In the genomic region with DNA sequence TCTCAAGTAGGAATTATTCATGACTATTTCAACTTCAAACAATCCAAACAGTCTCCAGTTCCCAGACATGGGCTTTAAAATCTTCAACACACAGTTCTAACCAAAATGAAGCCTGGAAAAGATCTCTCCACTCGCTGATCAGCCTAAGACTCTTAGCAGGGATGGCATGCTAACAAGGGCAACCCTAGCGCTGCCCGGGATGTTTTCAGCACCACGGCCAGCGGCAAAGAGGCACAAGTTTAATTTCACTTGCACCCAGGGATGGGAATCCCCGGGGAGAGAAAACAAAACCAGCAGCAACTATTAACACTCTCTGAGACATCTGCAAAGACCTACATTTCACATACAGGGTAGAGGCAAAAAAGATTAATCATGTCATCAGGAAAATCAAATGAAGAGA, we compare ENCODE assay signal across 12 cellular contexts. TPM values are rescaled to one million over a fixed set of nuclear protein-coding genes. Genes with fewer than 3 reads are reported as not detected.
DNase-seq lines count a peak whose midpoint lies in the region; ATAC-seq and TF ChIP-seq lines count a peak whose summit lies in the region.
"Had no signal": no experiment of that assay in that cellular context is flagged by ENCODE, and none has a peak within 500 bp of the region (broad histone marks: within the 10 kb centered on the region; RNA-seq: fewer than 3 reads in every experiment).

No MANE protein-coding gene starts in this region.

- CTCF ChIA-PET in Calu3 (lab: Charles Lee): no interaction called here
- CTCF ChIA-PET in HEK293T (lab: Yijun Ruan, JAX): no interaction called here
- CTCF ChIA-PET in WTC11 (lab: Charles Lee): no interaction called here

- H3K9me3 ChIP-seq in sigmoid colon: no peaks in the 10 kb centered on the region
- H3K9me3 ChIP-seq: vagina had no signal

- H3K36me3 Mint-ChIP-seq in Calu3 (ENCODE audit: insufficient read depth, unreplicated experiment) (no peaks in the 10 kb centered on the region), WTC11 (no peaks in the 10 kb centered on the region)
- H3K36me3 Mint-ChIP-seq: activated naive CD4-positive, alpha-beta T cell treated with anti-CD3 and anti-CD28 coated beads, Interleukin-2, amount 50 U/mL, for 72 hours had no signal

- intact Hi-C loops in Calu3 (cut with micrococcal nuclease; ENCODE audit: unreplicated experiment) (no loop called here), sigmoid colon (cut with DNase I) (no loop called here)

- POLR2A ChIA-PET in HEK293T (lab: Yijun Ruan, JAX): no interaction called here
- POLR2A ChIA-PET in WTC11 (lab: Charles Lee): no interaction called here

- DNase-seq in Calu3: peak; percentile 9
- peak; percentile 38 for DNase-seq in HEK293T (ENCODE audit: extremely low spot score)
- peak; percentile 78 for DNase-seq in WTC11 (ENCODE audit: low spot score)
- peak; percentile 4 for DNase-seq in iris pigment epithelial cell (ENCODE audit: low read depth)
- no peak for DNase-seq in sigmoid colon
- DNase-seq: foreskin melanocyte, NCI-H2227 treated with DMSO at 0.1 percent for 48 hours had no signal

- H3K4me1 ChIP-seq in sigmoid colon: no peaks in the 10 kb centered on the region
- H3K4me1 ChIP-seq: vagina had no signal

- H3K27me3 Mint-ChIP-seq in Calu3 (ENCODE audit: unreplicated experiment) (peaks cover 44% of the 10 kb centered on the region), WTC11 (ENCODE audit: low read depth) (no peaks in the 10 kb centered on the region)

- H3K27me3 ChIP-seq in sigmoid colon: peaks cover 0 to 15% (median 0%) of the 10 kb centered on the region in 3 donors
- H3K27me3 ChIP-seq: vagina had no signal

- H3K27ac ChIP-seq in sigmoid colon: no peak overlapping the region
- H3K27ac ChIP-seq: vagina had no signal

- BruUV-seq in Calu3 (replicated peaks; lab: Mats Ljungman, UMichigan): no TSS peak

- no peak for ATAC-seq in WTC11
- ATAC-seq in HG03095 (IDR thresholded peaks at IDR 0.05; ENCODE audit: unreplicated experiment): no peak
- ATAC-seq in HG03457 (IDR thresholded peaks at IDR 0.05; ENCODE audit: unreplicated experiment): no peak
- no peak for ATAC-seq in HG03045 (IDR thresholded peaks at IDR 0.05; ENCODE audit: unreplicated experiment)
- ATAC-seq: activated naive CD4-positive, alpha-beta T cell treated with anti-CD3 and anti-CD28 coated beads, Interleukin-2, amount 50 U/mL, for 72 hours had no signal

- 20 to 22% methylated on average over 6 of the region's 6 CpGs for WGBS in sigmoid colon, 2 donors

- no peaks in the 10 kb centered on the region for H3K36me3 ChIP-seq in sigmoid colon
- H3K36me3 ChIP-seq: vagina had no signal

- no peak for TF ChIP-seq POLR2A in sigmoid colon (IDR thresholded peaks at IDR 0.05)

- no peaks in the 10 kb centered on the region for H3K9me3 Mint-ChIP-seq in Calu3 (ENCODE audit: low read depth, unreplicated experiment)
- H3K9me3 Mint-ChIP-seq in WTC11: no peaks in the 10 kb centered on the region
- H3K9me3 Mint-ChIP-seq: activated naive CD4-positive, alpha-beta T cell treated with anti-CD3 and anti-CD28 coated beads, Interleukin-2, amount 50 U/mL, for 72 hours had no signal

- no peak overlapping the region for H3K4me3 ChIP-seq in sigmoid colon
- H3K4me3 ChIP-seq: vagina had no signal

- TF ChIP-seq CTCF in Calu3 (IDR thresholded peaks at IDR 0.05; ENCODE audit: unreplicated experiment) (no peak), WTC11 (IDR thresholded peaks at IDR 0.05) (no peak), sigmoid colon (IDR thresholded peaks at IDR 0.05) (no peak)

- H3K4me3 Mint-ChIP-seq in Calu3 (ENCODE audit: low read depth, unreplicated experiment) (no peak overlapping the region), WTC11 (no peak overlapping the region)

- H3K27ac Mint-ChIP-seq in Calu3 (ENCODE audit: unreplicated experiment): no peak overlapping the region
- H3K27ac Mint-ChIP-seq in WTC11: no peak overlapping the region
- H3K27ac Mint-ChIP-seq: activated naive CD4-positive, alpha-beta T cell treated with anti-CD3 and anti-CD28 coated beads, Interleukin-2, amount 50 U/mL, for 72 hours had no signal

- H3K4me1 Mint-ChIP-seq in Calu3 (ENCODE audit: low read depth, unreplicated experiment) (no peaks in the 10 kb centered on the region), WTC11 (peaks cover 44% of the 10 kb centered on the region)

- no peak for TF ChIP-seq EP300 in sigmoid colon (IDR thresholded peaks at IDR 0.05)

TF ChIP-seq in HEK293T, 16 proteins besides CTCF, POLR2A, EP300 and RAD21:
- TF ChIP-seq ARNT (IDR thresholded peaks at IDR 0.05) (no peak), SUZ12 (IDR thresholded peaks at IDR 0.05) (no peak), LEF1 (IDR thresholded peaks at IDR 0.05; ENCODE audit: borderline replicate concordance) (no peak), FOXA1 (IDR thresholded peaks at IDR 0.05) (no peak), L3MBTL2 (conservative IDR thresholded peaks at IDR 0.05) (no peak), HDGF (IDR thresholded peaks at IDR 0.05; ENCODE audit: borderline replicate concordance) (no peak), CTBP1 (IDR thresholded peaks at IDR 0.05; ENCODE audit: borderline replicate concordance) (no peak), SP1 (IDR thresholded peaks at IDR 0.05) (no peak), FOXM1 (IDR thresholded peaks at IDR 0.05; ENCODE audit: borderline replicate concordance) (no peak), NFRKB (IDR thresholded peaks at IDR 0.05) (no peak), ZNF384 (IDR thresholded peaks at IDR 0.05) (no peak)
- TF ChIP-seq, protein P1, sequence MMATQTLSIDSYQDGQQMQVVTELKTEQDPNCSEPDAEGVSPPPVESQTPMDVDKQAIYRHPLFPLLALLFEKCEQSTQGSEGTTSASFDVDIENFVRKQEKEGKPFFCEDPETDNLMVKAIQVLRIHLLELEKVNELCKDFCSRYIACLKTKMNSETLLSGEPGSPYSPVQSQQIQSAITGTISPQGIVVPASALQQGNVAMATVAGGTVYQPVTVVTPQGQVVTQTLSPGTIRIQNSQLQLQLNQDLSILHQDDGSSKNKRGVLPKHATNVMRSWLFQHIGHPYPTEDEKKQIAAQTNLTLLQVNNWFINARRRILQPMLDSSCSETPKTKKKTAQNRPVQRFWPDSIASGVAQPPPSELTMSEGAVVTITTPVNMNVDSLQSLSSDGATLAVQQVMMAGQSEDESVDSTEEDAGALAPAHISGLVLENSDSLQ (IDR thresholded peaks at IDR 0.05): no peak

TF ChIP-seq in WTC11, 78 proteins besides CTCF, POLR2A, EP300 and RAD21:
- TF ChIP-seq TEAD4 (CRISPR knock-in tag; IDR thresholded peaks at IDR 0.05) (0 out of 2 replicates have a peak, but pooled peaks have one; percentile 24), CREB1 (CRISPR knock-in tag; IDR thresholded peaks at IDR 0.05) (0 out of 2 replicates have a peak, but pooled peaks have one; percentile 32), TCF7 (CRISPR knock-in tag; IDR thresholded peaks at IDR 0.05; ENCODE audit: low read depth) (no peak), FOXK1 (CRISPR knock-in tag; IDR thresholded peaks at IDR 0.05) (0 out of 2 replicates have a peak, but pooled peaks have one; percentile 33), NFE2L1 (CRISPR knock-in tag; IDR thresholded peaks at IDR 0.05) (no peak), ETV6 (CRISPR knock-in tag; IDR thresholded peaks at IDR 0.05) (peak; percentile 52; the same call in 1 of the 2 replicates), SMAD3 (CRISPR knock-in tag; IDR thresholded peaks at IDR 0.05; ENCODE audit: borderline replicate concordance) (no peak; the same call in 1 of the 2 replicates), EMX1 (CRISPR knock-in tag; IDR thresholded peaks at IDR 0.05) (no peak), NFYB (CRISPR knock-in tag; conservative IDR thresholded peaks at IDR 0.05; ENCODE audit: low read depth) (no peak), MXD4 (CRISPR knock-in tag; IDR thresholded peaks at IDR 0.05; ENCODE audit: borderline replicate concordance) (no peak)
- TF ChIP-seq, protein P2, sequence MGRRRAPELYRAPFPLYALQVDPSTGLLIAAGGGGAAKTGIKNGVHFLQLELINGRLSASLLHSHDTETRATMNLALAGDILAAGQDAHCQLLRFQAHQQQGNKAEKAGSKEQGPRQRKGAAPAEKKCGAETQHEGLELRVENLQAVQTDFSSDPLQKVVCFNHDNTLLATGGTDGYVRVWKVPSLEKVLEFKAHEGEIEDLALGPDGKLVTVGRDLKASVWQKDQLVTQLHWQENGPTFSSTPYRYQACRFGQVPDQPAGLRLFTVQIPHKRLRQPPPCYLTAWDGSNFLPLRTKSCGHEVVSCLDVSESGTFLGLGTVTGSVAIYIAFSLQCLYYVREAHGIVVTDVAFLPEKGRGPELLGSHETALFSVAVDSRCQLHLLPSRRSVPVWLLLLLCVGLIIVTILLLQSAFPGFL (CRISPR knock-in tag; IDR thresholded peaks at IDR 0.05; ENCODE audit: borderline replicate concordance): no peak
- TF ChIP-seq, protein P3, sequence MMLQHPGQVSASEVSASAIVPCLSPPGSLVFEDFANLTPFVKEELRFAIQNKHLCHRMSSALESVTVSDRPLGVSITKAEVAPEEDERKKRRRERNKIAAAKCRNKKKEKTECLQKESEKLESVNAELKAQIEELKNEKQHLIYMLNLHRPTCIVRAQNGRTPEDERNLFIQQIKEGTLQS (CRISPR knock-in tag; conservative IDR thresholded peaks at IDR 0.05): no peak
- TF ChIP-seq, protein P4, sequence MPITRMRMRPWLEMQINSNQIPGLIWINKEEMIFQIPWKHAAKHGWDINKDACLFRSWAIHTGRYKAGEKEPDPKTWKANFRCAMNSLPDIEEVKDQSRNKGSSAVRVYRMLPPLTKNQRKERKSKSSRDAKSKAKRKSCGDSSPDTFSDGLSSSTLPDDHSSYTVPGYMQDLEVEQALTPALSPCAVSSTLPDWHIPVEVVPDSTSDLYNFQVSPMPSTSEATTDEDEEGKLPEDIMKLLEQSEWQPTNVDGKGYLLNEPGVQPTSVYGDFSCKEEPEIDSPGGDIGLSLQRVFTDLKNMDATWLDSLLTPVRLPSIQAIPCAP (CRISPR knock-in tag; IDR thresholded peaks at IDR 0.05): peak; percentile 44; the same call in 1 of the 2 replicates
- TF ChIP-seq, protein P5, sequence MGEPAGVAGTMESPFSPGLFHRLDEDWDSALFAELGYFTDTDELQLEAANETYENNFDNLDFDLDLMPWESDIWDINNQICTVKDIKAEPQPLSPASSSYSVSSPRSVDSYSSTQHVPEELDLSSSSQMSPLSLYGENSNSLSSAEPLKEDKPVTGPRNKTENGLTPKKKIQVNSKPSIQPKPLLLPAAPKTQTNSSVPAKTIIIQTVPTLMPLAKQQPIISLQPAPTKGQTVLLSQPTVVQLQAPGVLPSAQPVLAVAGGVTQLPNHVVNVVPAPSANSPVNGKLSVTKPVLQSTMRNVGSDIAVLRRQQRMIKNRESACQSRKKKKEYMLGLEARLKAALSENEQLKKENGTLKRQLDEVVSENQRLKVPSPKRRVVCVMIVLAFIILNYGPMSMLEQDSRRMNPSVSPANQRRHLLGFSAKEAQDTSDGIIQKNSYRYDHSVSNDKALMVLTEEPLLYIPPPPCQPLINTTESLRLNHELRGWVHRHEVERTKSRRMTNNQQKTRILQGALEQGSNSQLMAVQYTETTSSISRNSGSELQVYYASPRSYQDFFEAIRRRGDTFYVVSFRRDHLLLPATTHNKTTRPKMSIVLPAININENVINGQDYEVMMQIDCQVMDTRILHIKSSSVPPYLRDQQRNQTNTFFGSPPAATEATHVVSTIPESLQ (CRISPR knock-in tag; IDR thresholded peaks at IDR 0.05): no peak

RNA-seq across cellular contexts. Expression of a gene that starts 43.0 kb away (rescaled TPM):
- total RNA-seq in Calu3 (2022): 0.61 and 0.85 TPM in 2 replicates
- 28.9 to 35.5 TPM (median 34.9 TPM) in 3 replicates for total RNA-seq in WTC11 (2021)
- 1 to 10 TPM in 2 of 4 donors, under 1 TPM in 1, not detected in 1; 0.14 to 1.4 (median 1.1) TPM for total RNA-seq in sigmoid colon
- polyA plus RNA-seq in sigmoid colon: 1 to 10 TPM; 1.8 to 3.6 (median 2.1) TPM

Comparison
In these comparisons a context has a peak if more than half of its experiments do, and no peak if none do; other contexts are left out.
1. RNA of a gene that starts 43.0 kb away (total RNA-seq): 28.9 to 35.5 TPM in WTC11; 0.14 to 1.4 TPM in sigmoid colon and 0.61 to 0.85 TPM in Calu3; every median in the first group is over 10 times any median in the second.